Comparison of ENCODE assay signal across 13 cellular contexts in genomic region chr1:83641828-83642443, GRCh38.
DNase-seq lines count a peak whose midpoint lies in the region; ATAC-seq and TF ChIP-seq lines count a peak whose summit lies in the region.
"Had no signal": no experiment of that assay in that cellular context is flagged by ENCODE, and none has a peak within 500 bp of the region (broad histone marks: within the 10 kb centered on the region; RNA-seq: fewer than 3 reads in every experiment).

No MANE protein-coding gene starts in this region.

- ATAC-seq in upper lobe of left lung (ENCODE audit: low FRiP score in 2 of 2), result peak in 1 of 2 donors; percentile 19
- ATAC-seq: Panc1, T-helper 17 cell had no signal

- H3K27me3 ChIP-seq in adipocyte (replicated peaks; ENCODE audit: control insufficient read depth, insufficient read depth, low read length), result no peaks in the 10 kb centered on the region
- H3K27me3 ChIP-seq in neuronal stem cell (ENCODE audit: control insufficient read depth in 3 of 3, insufficient read depth in 3 of 3, low read depth in 1 of 3, low read length in 3 of 3), result no peaks in the 10 kb centered on the region
- H3K27me3 ChIP-seq in upper lobe of left lung, result no peaks in the 10 kb centered on the region

- no peak overlapping the region for H3K18ac ChIP-seq in neuronal stem cell (ENCODE audit: low read length)

- no peak overlapping the region for H2AK5ac ChIP-seq in neuronal stem cell (ENCODE audit: low read depth, low read length)

- no peak overlapping the region for H3K4me3 Mint-ChIP-seq in endothelial cell (ENCODE audit: unreplicated experiment)
- H3K4me3 Mint-ChIP-seq: T-helper 17 cell had no signal

- H3K9ac ChIP-seq in adipocyte (ENCODE audit: low read length) (peak overlapping the region; percentile 6), neuronal stem cell (ENCODE audit: low read depth, low read length, poor library complexity) (no peak overlapping the region)

- no peak overlapping the region for H3K27ac Mint-ChIP-seq in endothelial cell (ENCODE audit: unreplicated experiment)
- H3K27ac Mint-ChIP-seq: activated CD4-positive, alpha-beta T cell treated with anti-CD3 and anti-CD28 coated beads, Interleukin-2, amount 10 ng/mL, durations not matched to agents 24 days and 14 days; T-helper 17 cell had no signal

- H3K27ac ChIP-seq in neuronal stem cell (replicated peaks; ENCODE audit: low read length), result no peak overlapping the region
- H3K27ac ChIP-seq in upper lobe of left lung, result peak overlapping the region in 3 of 4 donors; percentile 6 to 63 (median 31)

- peaks cover 12% of the 10 kb centered on the region for H3K4me1 ChIP-seq in adipocyte (ENCODE audit: control insufficient read depth, insufficient read depth, low read length)
- H3K4me1 ChIP-seq in neuronal stem cell (ENCODE audit: control insufficient read depth in 2 of 2, insufficient read depth in 1 of 2, low read depth in 1 of 2, low read length in 2 of 2), result peaks cover 6 to 8% of the 10 kb centered on the region in 2 donors
- H3K4me1 ChIP-seq in upper lobe of left lung, result peaks cover 0 to 5% (median 0%) of the 10 kb centered on the region in 4 donors

- H3K4me1 Mint-ChIP-seq in endothelial cell (ENCODE audit: unreplicated experiment), result no peaks in the 10 kb centered on the region
- H3K4me1 Mint-ChIP-seq: T-helper 17 cell had no signal

- no peak for TF ChIP-seq EP300 in upper lobe of left lung (IDR thresholded peaks at IDR 0.05)

- H2AFZ ChIP-seq in neuronal stem cell (ENCODE audit: low read length), result peak overlapping the region; percentile 82

- no peaks in the 10 kb centered on the region for H3K79me1 ChIP-seq in neuronal stem cell (ENCODE audit: low read depth, low read length)

- H2BK15ac ChIP-seq in neuronal stem cell (ENCODE audit: low read length), result no peak overlapping the region

- peak overlapping the region; percentile 61 for H3K4me3 ChIP-seq in adipocyte (ENCODE audit: low read length)
- peak overlapping the region in 1 of 2 donors; percentile 36 for H3K4me3 ChIP-seq in foreskin fibroblast (ENCODE audit: low read depth in 1 of 2, low read length in 2 of 2)
- no peak overlapping the region for H3K4me3 ChIP-seq in neuronal stem cell (ENCODE audit: low read length in 2 of 2)
- H3K4me3 ChIP-seq in upper lobe of left lung, result no peak overlapping the region
- H3K4me3 ChIP-seq: HAP-1 had no signal

- no peaks in the 10 kb centered on the region for H3K9me3 Mint-ChIP-seq in endothelial cell (ENCODE audit: unreplicated experiment)
- H3K9me3 Mint-ChIP-seq: activated CD4-positive, alpha-beta T cell treated with anti-CD3 and anti-CD28 coated beads, Interleukin-2, amount 10 ng/mL, durations not matched to agents 24 days and 14 days had no signal

- H2BK12ac ChIP-seq in neuronal stem cell (ENCODE audit: low read length), result no peak overlapping the region

- TF ChIP-seq CTCF in foreskin fibroblast (IDR thresholded peaks at IDR 0.05; ENCODE audit: low read depth, low read length), result no peak
- TF ChIP-seq CTCF in upper lobe of left lung (IDR thresholded peaks at IDR 0.05), result no peak
- TF ChIP-seq CTCF in endothelial cell (IDR thresholded peaks at IDR 0.05; ENCODE audit: unreplicated experiment), result no peak

- H3K36me3 Mint-ChIP-seq in endothelial cell (ENCODE audit: low read depth, unreplicated experiment), result no peaks in the 10 kb centered on the region

- H3K9me3 ChIP-seq in adipocyte (ENCODE audit: control insufficient read depth, low read length) (no peaks in the 10 kb centered on the region), neuronal stem cell (replicated peaks in 1 of 2; ENCODE audit: control insufficient read depth in 2 of 2, insufficient read depth in 1 of 2, low read depth in 1 of 2, low read length in 2 of 2) (no peaks in the 10 kb centered on the region), upper lobe of left lung (no peaks in the 10 kb centered on the region)
- H3K9me3 ChIP-seq: HAP-1 had no signal

- H4K91ac ChIP-seq in neuronal stem cell (ENCODE audit: low read depth, low read length, poor library complexity), result no peak overlapping the region

- H3K4ac ChIP-seq in neuronal stem cell (ENCODE audit: low read length), result no peak overlapping the region

- TF ChIP-seq POLR2A in upper lobe of left lung (IDR thresholded peaks at IDR 0.05) (no peak), erythroblast (IDR thresholded peaks at IDR 0.05; ENCODE audit: low read length) (no peak)

- no CpG with 5 or more reads among the region's 5 CpGs for WGBS in neuronal stem cell (ENCODE audit: extremely low coverage in 2 of 2, insufficient read length in 2 of 2, insufficient replicate concordance in 1 of 2), 2 donors
- WGBS in upper lobe of left lung, 2 donors, result 48 to 53% methylated on average over 5 of the region's 5 CpGs

- no peak overlapping the region for H3K4me2 ChIP-seq in neuronal stem cell (ENCODE audit: insufficient read depth, low read length, poor library complexity, severe bottlenecking)

- H3K36me3 ChIP-seq in adipocyte (ENCODE audit: control insufficient read depth, insufficient read depth, low read length, severe bottlenecking) (no peaks in the 10 kb centered on the region), neuronal stem cell (replicated peaks in 1 of 2; ENCODE audit: control insufficient read depth in 2 of 2, insufficient read depth in 2 of 2, low read length in 2 of 2) (no peaks in the 10 kb centered on the region), upper lobe of left lung (no peaks in the 10 kb centered on the region)
- H3K36me3 ChIP-seq: HAP-1 had no signal

- no peaks in the 10 kb centered on the region for H3K27me3 Mint-ChIP-seq in endothelial cell (ENCODE audit: unreplicated experiment)
- H3K27me3 Mint-ChIP-seq: activated CD4-positive, alpha-beta T cell treated with anti-CD3 and anti-CD28 coated beads, Interleukin-2, amount 10 ng/mL, durations not matched to agents 24 days and 14 days; T-helper 17 cell had no signal

- H2BK120ac ChIP-seq in neuronal stem cell (ENCODE audit: low read depth, low read length), result no peak overlapping the region

- DNase-seq in adipocyte (ENCODE audit: low read depth) (peak; percentile 8), foreskin fibroblast (peak; percentile 4 to 55), neuronal stem cell (ENCODE audit: low spot score) (no peak), upper lobe of left lung (no peak), erythroblast (lab: John Stamatoyannopoulos, UW) (no peak), NCI-H345 (lab: John Stamatoyannopoulos, UW) (no peak), endothelial cell (ENCODE audit: low spot score) (no peak)
- DNase-seq: hippocampal formation, NCI-H1436, T-helper 17 cell had no signal

- no peak overlapping the region for H4K8ac ChIP-seq in neuronal stem cell (ENCODE audit: low read depth, low read length)

- H3K14ac ChIP-seq in neuronal stem cell (ENCODE audit: low read length), result no peak overlapping the region

- H3K23ac ChIP-seq in neuronal stem cell (ENCODE audit: low read depth, low read length, poor library complexity), result no peak overlapping the region

- H2BK5ac ChIP-seq in neuronal stem cell (ENCODE audit: low read length), result no peak overlapping the region

Comparison
In these comparisons a context has a peak if more than half of its experiments do, and no peak if none do; other contexts are left out.
1. DNase-seq: peak in adipocyte (single experiment) and foreskin fibroblast (2 of 2); none in neuronal stem cell (single experiment), upper lobe of left lung (0 of 2), erythroblast (0 of 2), NCI-H345 (single experiment) and endothelial cell (single experiment).